25 cellular contexts compared by ENCODE assay signal in genomic region chr1:226994357-226995063, GRCh38. TPM values are rescaled to one million over a fixed set of nuclear protein-coding genes. Genes with fewer than 3 reads are reported as not detected.
DNase-seq lines count a peak whose midpoint lies in the region; ATAC-seq, FAIRE-seq and TF ChIP-seq lines count a peak whose summit lies in the region.
"Had no signal": no experiment of that assay in that cellular context is flagged by ENCODE, and none has a peak within 500 bp of the region (broad histone marks: within the 10 kb centered on the region; RNA-seq: fewer than 3 reads in every experiment).

No MANE protein-coding gene starts in this region.

- TF ChIP-seq EP300 in HepG2 (IDR thresholded peaks at IDR 0.05; ENCODE audit: low read depth in 2 of 2, low read length in 2 of 2) (no peak), HepG2 (CRISPR knock-in tag; IDR thresholded peaks at IDR 0.05; ENCODE audit: borderline replicate concordance) (no peak)

- H3K36me3 ChIP-seq in HepG2 (replicated peaks in 1 of 2; ENCODE audit: control insufficient read depth in 1 of 2, insufficient read depth in 2 of 2, low read length in 2 of 2) = no peaks in the 10 kb centered on the region
- H3K36me3 ChIP-seq in right lobe of liver = peaks cover 0 to 3% (median 0%) of the 10 kb centered on the region in 4 donors
- H3K36me3 ChIP-seq in kidney (ENCODE audit: control insufficient read depth in 1 of 2, insufficient read depth in 2 of 2, low read length in 2 of 2) = peaks cover 0 to 5% of the 10 kb centered on the region in 2 donors
- H3K36me3 ChIP-seq: ovary had no signal

- intact Hi-C loops in HepG2 (cut with micrococcal nuclease; ENCODE audit: unreplicated experiment) (loop anchor here (5.0 kb wide), 1 partner anchor 47 kb away; no protein-coding TSS in a partner anchor), right lobe of liver (cut with DNase I) (no loop called here), kidney (cut with DNase I) (no loop called here), lower leg skin (cut with DNase I; ENCODE audit: low total_unique reads) (no loop called here)

- peak overlapping the region; percentile 64 for H3K4me2 ChIP-seq in HepG2 (ENCODE audit: low read depth, low read length)

- H3K27me3 Mint-ChIP-seq in naive thymus-derived CD8-positive, alpha-beta T cell = no peaks in the 10 kb centered on the region
- H3K27me3 Mint-ChIP-seq: stimulated activated naive CD8-positive, alpha-beta T cell treated with anti-CD3 and anti-CD28 coated beads, Interleukin-15, Interleukin-2, amounts not matched to agents 100 ng/mL and 50 ng/mL, for 24 hours had no signal

- peaks cover 10 to 14% (median 12%) of the 10 kb centered on the region in 4 donors for H3K4me1 Mint-ChIP-seq in naive thymus-derived CD8-positive, alpha-beta T cell

- TF ChIP-seq CTCF in HepG2 (CRISPR knock-in tag; IDR thresholded peaks at IDR 0.05) (no peak; the same call in 1 of the 2 replicates), right lobe of liver (IDR thresholded peaks at IDR 0.05) (no peak), kidney (IDR thresholded peaks at IDR 0.05; ENCODE audit: borderline replicate concordance, extremely low read depth, insufficient read depth) (no peak), lower leg skin (IDR thresholded peaks at IDR 0.05) (no peak)

- peak overlapping the region; percentile 3 to 47 (median 18); a peak in 3 of 6 replicates for H3K4me3 ChIP-seq in HepG2 (replicated peaks in 1 of 3; ENCODE audit: insufficient read depth in 1 of 3, low read depth in 2 of 3, low read length in 3 of 3)
- H3K4me3 ChIP-seq in right lobe of liver = no peak overlapping the region
- H3K4me3 ChIP-seq in kidney (ENCODE audit: low read length in 2 of 2) = no peak overlapping the region
- H3K4me3 ChIP-seq in lower leg skin (ENCODE audit: low read depth, poor library complexity, severe bottlenecking) = no peak overlapping the region
- H3K4me3 ChIP-seq: BLaER1, lower lobe of right lung, ovary, skin epidermis had no signal

- 54% methylated on average over 11 of the region's 17 CpGs for WGBS in HepG2 (ENCODE audit: low lambda C conversion rate)
- 80% methylated on average over 4 of the region's 17 CpGs for WGBS in right lobe of liver (ENCODE audit: insufficient coverage, low coverage, low lambda C conversion rate, missing lambda C conversion rate)
- 87 to 92% methylated on average over 17 of the region's 17 CpGs for WGBS in lower leg skin, 2 donors

- H3K9me3 ChIP-seq in HepG2 (ENCODE audit: low read length) (no peaks in the 10 kb centered on the region), right lobe of liver (no peaks in the 10 kb centered on the region), kidney (ENCODE audit: control insufficient read depth in 1 of 2, low read length in 2 of 2) (no peaks in the 10 kb centered on the region)
- H3K9me3 ChIP-seq: lower lobe of right lung, ovary had no signal

- H3K27ac ChIP-seq in HepG2 (ENCODE audit: extremely low read length, insufficient read depth, low read length) (peak overlapping the region; percentile 74), right lobe of liver (no peak overlapping the region), kidney (ENCODE audit: low read depth in 2 of 2, low read length in 2 of 2) (peak overlapping the region; percentile 70 to 82)
- H3K27ac ChIP-seq: BLaER1, lower lobe of right lung, ovary had no signal

- DNase-seq in HepG2 (ENCODE audit: low spot score) = peak; percentile 67
- DNase-seq in right lobe of liver = no peak
- DNase-seq in kidney = no peak
- DNase-seq in retina = peak; percentile 61
- no peak for DNase-seq in naive thymus-derived CD8-positive, alpha-beta T cell
- DNase-seq in NCI-H187 treated with DMSO at 0.1 percent for 48 hours (lab: John Stamatoyannopoulos, UW) = no peak
- DNase-seq in DMS153 treated with DMSO at 0.1 percent for 48 hours (lab: John Stamatoyannopoulos, UW; ENCODE audit: unreplicated experiment) = no peak
- no peak for DNase-seq in lower leg skin (ENCODE audit: low spot score in 2 of 2)
- DNase-seq: activated CD4-positive, CD25-positive, alpha-beta regulatory T cell treated with anti-CD3 and anti-CD28 coated beads, Interleukin-2, amount 50 U/mL, for 72 hours; activated CD8-positive, alpha-beta memory T cell treated with anti-CD3 and anti-CD28 coated beads for 24 hours; activated naive CD4-positive, alpha-beta T cell treated with anti-CD3 and anti-CD28 coated beads, Interleukin-2, amount 50 U/mL, for 16 hours; activated T-cell treated with anti-CD3 and anti-CD28 coated beads, Interleukin-2, amount 50 U/mL, for 48 hours; aorta; Calu3; cerebellar nuclear complex; effector CD8-positive, alpha-beta T cell; lower lobe of right lung; MM.1S; NCI-H526 treated with DMSO at 0.1 percent for 48 hours; ovary; stimulated activated CD4-positive, alpha-beta T cell treated with anti-CD3 and anti-CD28 coated beads, Interleukin-2, amount 100 ng/mL, for 48 hours; T1000 had no signal

- peak overlapping the region; percentile 61 for H3K9ac ChIP-seq in HepG2 (ENCODE audit: insufficient read depth, low read depth, low read length)
- peak overlapping the region in 1 of 2 donors; percentile 42 for H3K9ac ChIP-seq in kidney (ENCODE audit: low read length in 2 of 2)
- H3K9ac ChIP-seq: BLaER1 had no signal

- TF ChIP-seq RAD21 in HepG2 (CRISPR knock-in tag; IDR thresholded peaks at IDR 0.05) = no peak

- no peak overlapping the region for H3K4me3 Mint-ChIP-seq in naive thymus-derived CD8-positive, alpha-beta T cell
- H3K4me3 Mint-ChIP-seq: stimulated activated naive CD8-positive, alpha-beta T cell treated with anti-CD3 and anti-CD28 coated beads, Interleukin-15, Interleukin-2, amounts not matched to agents 100 ng/mL and 50 ng/mL, for 24 hours had no signal

- POLR2A ChIA-PET in HepG2 (lab: Yijun Ruan, JAX) = interaction anchor here (1.1 to 2.4 kb wide), 5 partner anchors 8 to 95 kb away, joined by 3 to 16 read pairs (median 6); partner anchors contain the start of gene COQ8A
- POLR2A ChIA-PET in naive thymus-derived CD8-positive, alpha-beta T cell (lab: Charles Lee) = no interaction called here

- no peaks in the 10 kb centered on the region for H4K20me1 ChIP-seq in HepG2 (ENCODE audit: insufficient read depth, low read length)
- H4K20me1 ChIP-seq: BLaER1 had no signal

- TF ChIP-seq POLR2A in HepG2 (IDR thresholded peaks at IDR 0.05; ENCODE audit: insufficient read depth in 1 of 2, low read depth in 2 of 2, low read length in 2 of 2) (peak in 1 of 2 experiments; percentile 35; a peak in 2 of 4 replicates), right lobe of liver (IDR thresholded peaks at IDR 0.05) (no peak), lower leg skin (IDR thresholded peaks at IDR 0.05) (no peak)

- H3K36me3 Mint-ChIP-seq in naive thymus-derived CD8-positive, alpha-beta T cell = peaks cover 0 to 5% (median 0%) of the 10 kb centered on the region in 3 donors

- FAIRE-seq in HepG2 (lab: Jason Lieb, UNC) (peak; percentile 77), kidney (lab: Jason Lieb, UNC) (no peak)

- H3K27ac Mint-ChIP-seq in naive thymus-derived CD8-positive, alpha-beta T cell = peak overlapping the region in 1 of 10 donors; percentile 6
- H3K27ac Mint-ChIP-seq: stimulated activated naive CD8-positive, alpha-beta T cell treated with anti-CD3 and anti-CD28 coated beads, Interleukin-15, Interleukin-2, amounts not matched to agents 100 ng/mL and 50 ng/mL, for 24 hours had no signal

- in situ Hi-C loops in HepG2 (cut with HindIII; ENCODE audit: extremely low pct_ligation_motif_present, low pct_unique_long_range_greater_than_20kb) = no loop called here

- H3K4me1 ChIP-seq in HepG2 (ENCODE audit: insufficient read depth, low read length) = peaks cover 54% of the 10 kb centered on the region
- H3K4me1 ChIP-seq in right lobe of liver = peaks cover 0 to 16% (median 3%) of the 10 kb centered on the region in 4 donors
- peaks cover 8 to 32% of the 10 kb centered on the region in 2 donors for H3K4me1 ChIP-seq in kidney (ENCODE audit: control insufficient read depth in 1 of 2, insufficient read depth in 1 of 2, low read depth in 1 of 2, low read length in 2 of 2)

- CTCF ChIA-PET in HepG2 (lab: Yijun Ruan, JAX; ENCODE audit: low intra/inter-chr PET ratio, low total read pairs) = no interaction called here

- H3K79me2 ChIP-seq in HepG2 (ENCODE audit: insufficient read depth, low read length) = no peaks in the 10 kb centered on the region

- ATAC-seq in HepG2 = peak; percentile 90
- ATAC-seq in right lobe of liver = no peak
- ATAC-seq in naive thymus-derived CD8-positive, alpha-beta T cell = no peak
- ATAC-seq: lower lobe of right lung had no signal

- BruUV-seq in HepG2 (replicated peaks; lab: Mats Ljungman, UMichigan) = TSS peak; percentile 72

- H3K9me3 Mint-ChIP-seq in naive thymus-derived CD8-positive, alpha-beta T cell = peaks cover 0 to 5% (median 0%) of the 10 kb centered on the region in 9 donors
- H3K9me3 Mint-ChIP-seq: stimulated activated naive CD8-positive, alpha-beta T cell treated with anti-CD3 and anti-CD28 coated beads, Interleukin-15, Interleukin-2, amounts not matched to agents 100 ng/mL and 50 ng/mL, for 24 hours had no signal

- H3K27me3 ChIP-seq in HepG2 (ENCODE audit: control insufficient read depth in 1 of 2, insufficient read depth in 2 of 2, low read length in 2 of 2) = no peaks in the 10 kb centered on the region
- H3K27me3 ChIP-seq in right lobe of liver = no peaks in the 10 kb centered on the region
- H3K27me3 ChIP-seq: BLaER1, ovary had no signal

- H2AFZ ChIP-seq in HepG2 (ENCODE audit: low read length) = no peak overlapping the region

RNA-seq across cellular contexts. Expression of gene COQ8A, which starts 54.4 kb away (rescaled TPM):
- 63.3 and 88.7 TPM in 2 replicates for total RNA-seq in HepG2 (2016; rRNA removed; fragmentation: Illumina TruSeq; extraction: Trizol)
- 25.9 and 28.8 TPM in 2 replicates for total RNA-seq in HepG2 (2016; cell fraction: cytosol; rRNA removed; fragmentation: Illumina TruSeq; extraction: Trizol; ENCODE audit: low read depth)
- total RNA-seq in HepG2 (2016; cell fraction: insoluble cytoplasmic fraction; rRNA removed; fragmentation: Illumina TruSeq; extraction: Trizol) = 60.2 and 93.0 TPM in 2 replicates
- total RNA-seq in HepG2 (2016; cell fraction: membrane; rRNA removed; fragmentation: Illumina TruSeq; extraction: Trizol) = 26.6 and 26.8 TPM in 2 replicates
- 66.7 and 69.0 TPM in 2 replicates for total RNA-seq in HepG2 (2016; cell fraction: nucleus; rRNA removed; fragmentation: Illumina TruSeq; extraction: Trizol)
- 60.4 and 72.2 TPM in 2 replicates for polyA plus RNA-seq in HepG2 (2011; rRNA removed)
- polyA plus RNA-seq in HepG2 (2011; cell fraction: cytosol; rRNA removed) = 53.6 and 65.9 TPM in 2 replicates
- 117 and 151 TPM in 2 replicates for polyA plus RNA-seq in HepG2 (2011; cell fraction: nucleus; rRNA removed)
- 69.4 and 75.0 TPM in 2 replicates for polyA plus RNA-seq in HepG2 (2012)
- 6.0 and 6.9 TPM in 2 replicates for polyA plus RNA-seq in HepG2 (2016; cell fraction: cytosol; fragmentation: Illumina TruSeq; extraction: Trizol; ENCODE audit: low read depth)
- polyA plus RNA-seq in HepG2 (2016; cell fraction: insoluble cytoplasmic fraction; fragmentation: Illumina TruSeq; extraction: Trizol; ENCODE audit: low read depth) = 55.2 and 65.3 TPM in 2 replicates
- 14.1 and 15.8 TPM in 2 replicates for polyA plus RNA-seq in HepG2 (2016; cell fraction: membrane; fragmentation: Illumina TruSeq; extraction: Trizol; ENCODE audit: low read depth)
- polyA plus RNA-seq in HepG2 (2016; cell fraction: nucleus; fragmentation: Illumina TruSeq; extraction: Trizol; ENCODE audit: insufficient read depth, low read depth) = 146 and 150 TPM in 2 replicates
- 30.4 and 75.1 TPM in 2 replicates for polyA minus RNA-seq in HepG2 (2011; rRNA and poly(A)+ RNA removed; ENCODE audit: low replicate concordance)
- 31.1 and 31.3 TPM in 2 replicates for polyA minus RNA-seq in HepG2 (2011; cell fraction: cytosol; rRNA and poly(A)+ RNA removed)
- 28.2 and 38.1 TPM in 2 replicates for polyA minus RNA-seq in HepG2 (2011; cell fraction: nucleus; rRNA and poly(A)+ RNA removed)
- 10 to 100 TPM; 51.6 to 78.1 (median 69.6) TPM for total RNA-seq in right lobe of liver
- 29.4 TPM for total RNA-seq in kidney
- polyA plus RNA-seq in kidney (ENCODE audit: insufficient read depth, low read depth, low replicate concordance) = 44.1 TPM
- 10 to 100 TPM; 77.9 to 78.6 TPM for total RNA-seq in naive thymus-derived CD8-positive, alpha-beta T cell
- polyA plus RNA-seq in naive thymus-derived CD8-positive, alpha-beta T cell = 10 to 100 TPM; 37.7 to 74.2 (median 63.8) TPM
- total RNA-seq in lower leg skin = 10 to 100 TPM; 53.4 to 97.5 (median 72.7) TPM

Comparison
In these comparisons a context has a peak if more than half of its experiments do, and no peak if none do; other contexts are left out.
1. DNase-seq: peak in HepG2 (single experiment) and retina (single experiment); none in right lobe of liver (0 of 3), kidney (single experiment), naive thymus-derived CD8-positive, alpha-beta T cell (0 of 10), NCI-H187 treated with DMSO at 0.1 percent for 48 hours (single experiment), DMS153 treated with DMSO at 0.1 percent for 48 hours (single experiment) and lower leg skin (0 of 2).
2. H3K27ac ChIP-seq: peak in HepG2 (single experiment) and kidney (2 of 2); none in right lobe of liver (0 of 3).
3. H3K4me3 ChIP-seq: peak in HepG2 (3 of 3); none in right lobe of liver (0 of 3), kidney (0 of 2) and lower leg skin (single experiment).